15 cellular contexts compared by ENCODE assay signal in the genomic region with DNA sequence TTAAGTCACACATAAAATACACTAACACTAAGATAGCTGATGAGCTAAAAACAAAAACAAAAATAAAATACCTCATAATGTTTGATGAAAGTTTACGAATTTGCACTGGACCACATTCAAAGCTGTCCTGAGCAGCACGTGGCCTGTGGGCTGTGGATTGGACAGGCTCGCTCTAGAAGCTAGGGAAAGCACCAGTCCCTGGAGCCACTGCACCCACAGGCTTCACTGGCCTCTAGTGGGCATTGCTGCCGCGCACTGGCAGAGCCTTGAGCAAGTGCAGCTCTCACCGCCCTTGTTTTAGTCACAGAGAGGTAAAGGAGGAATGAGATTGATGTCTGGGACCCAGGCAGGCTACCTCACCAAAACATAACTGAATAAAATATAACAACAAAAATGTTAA.
A peak's percentile ranks its signal among the peaks of the same experiment; 100 is the strongest.
DNase-seq lines count a peak whose midpoint lies in the region; ATAC-seq and TF ChIP-seq lines count a peak whose summit lies in the region.
"Had no signal": no experiment of that assay in that cellular context is flagged by ENCODE, and none has a peak within 500 bp of the region (broad histone marks: within the 10 kb centered on the region; RNA-seq: fewer than 3 reads in every experiment).

No MANE protein-coding gene starts in this region.

- CTCF ChIA-PET in WTC11 (lab: Charles Lee), result interaction anchor here (1.0 to 1.4 kb wide), 3 partner anchors 10 to 65 kb away, joined by 3 to 4 read pairs (median 3); no protein-coding TSS in a partner anchor

- H3K27ac ChIP-seq in neural progenitor cell, result no peak overlapping the region
- H3K27ac ChIP-seq: ascending aorta, BLaER1, Peyer's patch had no signal

- peaks cover 27% of the 10 kb centered on the region for H3F3A ChIP-seq in neural progenitor cell (ENCODE audit: low read depth)

- H3K36me3 Mint-ChIP-seq in neural progenitor cell (no peaks in the 10 kb centered on the region), WTC11 (no peaks in the 10 kb centered on the region)
- H3K36me3 Mint-ChIP-seq: activated naive CD4-positive, alpha-beta T cell treated with anti-CD3 and anti-CD28 coated beads, Interleukin-2, amount 10 ng/mL, durations not matched to agents 7 days and 5 days; stimulated activated effector memory CD8-positive, alpha-beta T cell treated with anti-CD3 and anti-CD28 coated beads, Interleukin-12 subunit alpha, Interleukin-12 subunit beta, amount 100 ng/mL, for 72 hours had no signal

- no peak for ATAC-seq in WTC11
- ATAC-seq in GM18861 (IDR thresholded peaks at IDR 0.05; ENCODE audit: unreplicated experiment), result no peak
- ATAC-seq: stimulated activated effector memory CD8-positive, alpha-beta T cell treated with anti-CD3 and anti-CD28 coated beads, Interleukin-12 subunit alpha, Interleukin-12 subunit beta, amount 100 ng/mL, for 72 hours had no signal

- TF ChIP-seq CTCF in LNCAP (IDR thresholded peaks at IDR 0.05) (peak; percentile 28; the same call in 1 of the 2 replicates), astrocyte of the spinal cord (IDR thresholded peaks at IDR 0.05; ENCODE audit: low read depth, low read length) (peak; percentile 8), neural progenitor cell (IDR thresholded peaks at IDR 0.05) (peak; percentile 15), WTC11 (IDR thresholded peaks at IDR 0.05) (no peak)

- peaks cover 99% of the 10 kb centered on the region for H3K27me3 ChIP-seq in neural progenitor cell
- no peaks in the 10 kb centered on the region for H3K27me3 ChIP-seq in MG63
- H3K27me3 ChIP-seq: ascending aorta, Peyer's patch had no signal

- H3K4me1 Mint-ChIP-seq in neural progenitor cell (peaks cover 18% of the 10 kb centered on the region), WTC11 (peaks cover 24% of the 10 kb centered on the region)
- H3K4me1 Mint-ChIP-seq: activated naive CD4-positive, alpha-beta T cell treated with anti-CD3 and anti-CD28 coated beads, Interleukin-2, amount 10 ng/mL, durations not matched to agents 7 days and 5 days; stimulated activated effector memory CD8-positive, alpha-beta T cell treated with anti-CD3 and anti-CD28 coated beads, Interleukin-12 subunit alpha, Interleukin-12 subunit beta, amount 100 ng/mL, for 72 hours had no signal

- H3K36me3 ChIP-seq in neural progenitor cell (no peaks in the 10 kb centered on the region), MG63 (no peaks in the 10 kb centered on the region)
- H3K36me3 ChIP-seq: ascending aorta, BLaER1, Peyer's patch had no signal

- no peaks in the 10 kb centered on the region for H3K9me3 Mint-ChIP-seq in neural progenitor cell
- no peaks in the 10 kb centered on the region for H3K9me3 Mint-ChIP-seq in WTC11
- H3K9me3 Mint-ChIP-seq: activated naive CD4-positive, alpha-beta T cell treated with anti-CD3 and anti-CD28 coated beads, Interleukin-2, amount 10 ng/mL, durations not matched to agents 7 days and 5 days; stimulated activated effector memory CD8-positive, alpha-beta T cell treated with anti-CD3 and anti-CD28 coated beads, Interleukin-12 subunit alpha, Interleukin-12 subunit beta, amount 100 ng/mL, for 72 hours had no signal

- no peaks in the 10 kb centered on the region for H3K79me2 ChIP-seq in neural progenitor cell (ENCODE audit: low read depth)

- POLR2A ChIA-PET in WTC11 (lab: Charles Lee), result no interaction called here

- H3K9ac ChIP-seq in neural progenitor cell, result no peak overlapping the region
- H3K9ac ChIP-seq: BLaER1 had no signal

- H3K4me1 ChIP-seq in neural progenitor cell, result peaks cover 12% of the 10 kb centered on the region
- H3K4me1 ChIP-seq: ascending aorta, BLaER1, Peyer's patch had no signal

- peaks cover 34% of the 10 kb centered on the region for H3K27me3 Mint-ChIP-seq in neural progenitor cell (ENCODE audit: insufficient read depth, low read depth)
- H3K27me3 Mint-ChIP-seq in WTC11 (ENCODE audit: low read depth), result peaks cover 19% of the 10 kb centered on the region

- H3K9me3 ChIP-seq in neural progenitor cell (ENCODE audit: low read depth) (no peaks in the 10 kb centered on the region), MG63 (no peaks in the 10 kb centered on the region)
- H3K9me3 ChIP-seq: ascending aorta, BLaER1, Peyer's patch had no signal

- peaks cover 69% of the 10 kb centered on the region for H4K20me1 ChIP-seq in neural progenitor cell (ENCODE audit: low read depth)
- H4K20me1 ChIP-seq: BLaER1 had no signal

- H3K4me3 Mint-ChIP-seq in neural progenitor cell, result no peak overlapping the region
- H3K4me3 Mint-ChIP-seq in WTC11, result no peak overlapping the region
- H3K4me3 Mint-ChIP-seq: activated naive CD4-positive, alpha-beta T cell treated with anti-CD3 and anti-CD28 coated beads, Interleukin-2, amount 10 ng/mL, durations not matched to agents 7 days and 5 days; stimulated activated effector memory CD8-positive, alpha-beta T cell treated with anti-CD3 and anti-CD28 coated beads, Interleukin-12 subunit alpha, Interleukin-12 subunit beta, amount 100 ng/mL, for 72 hours had no signal

- peak; percentile 14 for DNase-seq in DMS114 treated with DMSO at 0.1 percent for 48 hours (lab: John Stamatoyannopoulos, UW; ENCODE audit: unreplicated experiment)
- no peak for DNase-seq in astrocyte of the spinal cord (ENCODE audit: low read depth, low spot score)
- DNase-seq in neural progenitor cell (ENCODE audit: low spot score), result no peak
- no peak for DNase-seq in WTC11 (ENCODE audit: low spot score)
- no peak for DNase-seq in MG63
- DNase-seq in NCI-H774 (lab: John Stamatoyannopoulos, UW), result no peak
- DNase-seq: activated CD4-positive, alpha-beta T cell treated with anti-CD3 and anti-CD28 coated beads, Interleukin-2, amount 50 U/mL, for 48 hours; activated naive CD4-positive, alpha-beta T cell treated with anti-CD3 and anti-CD28 coated beads, Interleukin-2, amount 10 ng/mL, durations not matched to agents 7 days and 5 days; NCI-H2029; Peyer's patch had no signal

- H3K4me3 ChIP-seq in astrocyte of the spinal cord (ENCODE audit: low read depth, low read length) (no peak overlapping the region), neural progenitor cell (no peak overlapping the region), MG63 (no peak overlapping the region)
- H3K4me3 ChIP-seq: ascending aorta, BLaER1, Peyer's patch had no signal

- no peak overlapping the region for H2AFZ ChIP-seq in neural progenitor cell (replicated peaks)

- no peak overlapping the region for H3K27ac Mint-ChIP-seq in neural progenitor cell
- no peak overlapping the region for H3K27ac Mint-ChIP-seq in WTC11
- H3K27ac Mint-ChIP-seq: activated naive CD4-positive, alpha-beta T cell treated with anti-CD3 and anti-CD28 coated beads, Interleukin-2, amount 10 ng/mL, durations not matched to agents 7 days and 5 days; stimulated activated effector memory CD8-positive, alpha-beta T cell treated with anti-CD3 and anti-CD28 coated beads, Interleukin-12 subunit alpha, Interleukin-12 subunit beta, amount 100 ng/mL, for 72 hours had no signal

- in situ Hi-C loops in astrocyte of the spinal cord (cut with HindIII; ENCODE audit: low sequenced_read_pairs), result no loop called here

- no peak overlapping the region for H3K4me2 ChIP-seq in neural progenitor cell
- H3K4me2 ChIP-seq: BLaER1 had no signal

TF ChIP-seq in WTC11, 78 proteins besides CTCF, POLR2A, EP300 and RAD21 (continues in another document):
- no peak for TF ChIP-seq GRHL2 (CRISPR knock-in tag; IDR thresholded peaks at IDR 0.05; ENCODE audit: insufficient replicate concordance, severe bottlenecking)
- TF ChIP-seq, protein P1, sequence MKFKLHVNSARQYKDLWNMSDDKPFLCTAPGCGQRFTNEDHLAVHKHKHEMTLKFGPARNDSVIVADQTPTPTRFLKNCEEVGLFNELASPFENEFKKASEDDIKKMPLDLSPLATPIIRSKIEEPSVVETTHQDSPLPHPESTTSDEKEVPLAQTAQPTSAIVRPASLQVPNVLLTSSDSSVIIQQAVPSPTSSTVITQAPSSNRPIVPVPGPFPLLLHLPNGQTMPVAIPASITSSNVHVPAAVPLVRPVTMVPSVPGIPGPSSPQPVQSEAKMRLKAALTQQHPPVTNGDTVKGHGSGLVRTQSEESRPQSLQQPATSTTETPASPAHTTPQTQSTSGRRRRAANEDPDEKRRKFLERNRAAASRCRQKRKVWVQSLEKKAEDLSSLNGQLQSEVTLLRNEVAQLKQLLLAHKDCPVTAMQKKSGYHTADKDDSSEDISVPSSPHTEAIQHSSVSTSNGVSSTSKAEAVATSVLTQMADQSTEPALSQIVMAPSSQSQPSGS (CRISPR knock-in tag; IDR thresholded peaks at IDR 0.05; ENCODE audit: borderline replicate concordance, low read depth), result no peak
- TF ChIP-seq ZNF396 (CRISPR knock-in tag; IDR thresholded peaks at IDR 0.05; ENCODE audit: borderline replicate concordance), result no peak
- no peak for TF ChIP-seq ZNF671 (CRISPR knock-in tag; IDR thresholded peaks at IDR 0.05)
- TF ChIP-seq, protein P2, sequence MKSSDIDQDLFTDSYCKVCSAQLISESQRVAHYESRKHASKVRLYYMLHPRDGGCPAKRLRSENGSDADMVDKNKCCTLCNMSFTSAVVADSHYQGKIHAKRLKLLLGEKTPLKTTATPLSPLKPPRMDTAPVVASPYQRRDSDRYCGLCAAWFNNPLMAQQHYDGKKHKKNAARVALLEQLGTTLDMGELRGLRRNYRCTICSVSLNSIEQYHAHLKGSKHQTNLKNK (CRISPR knock-in tag; IDR thresholded peaks at IDR 0.05), result no peak
- TF ChIP-seq, protein P3, sequence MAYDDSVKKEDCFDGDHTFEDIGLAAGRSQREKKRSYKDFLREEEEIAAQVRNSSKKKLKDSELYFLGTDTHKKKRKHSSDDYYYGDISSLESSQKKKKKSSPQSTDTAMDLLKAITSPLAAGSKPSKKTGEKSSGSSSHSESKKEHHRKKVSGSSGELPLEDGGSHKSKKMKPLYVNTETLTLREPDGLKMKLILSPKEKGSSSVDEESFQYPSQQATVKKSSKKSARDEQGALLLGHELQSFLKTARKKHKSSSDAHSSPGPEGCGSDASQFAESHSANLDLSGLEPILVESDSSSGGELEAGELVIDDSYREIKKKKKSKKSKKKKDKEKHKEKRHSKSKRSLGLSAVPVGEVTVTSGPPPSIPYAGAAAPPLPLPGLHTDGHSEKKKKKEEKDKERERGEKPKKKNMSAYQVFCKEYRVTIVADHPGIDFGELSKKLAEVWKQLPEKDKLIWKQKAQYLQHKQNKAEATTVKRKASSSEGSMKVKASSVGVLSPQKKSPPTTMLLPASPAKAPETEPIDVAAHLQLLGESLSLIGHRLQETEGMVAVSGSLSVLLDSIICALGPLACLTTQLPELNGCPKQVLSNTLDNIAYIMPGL (CRISPR knock-in tag; IDR thresholded peaks at IDR 0.05), result no peak
- no peak for TF ChIP-seq CREM (CRISPR knock-in tag; IDR thresholded peaks at IDR 0.05)
- TF ChIP-seq ZNF263 (CRISPR knock-in tag; IDR thresholded peaks at IDR 0.05; ENCODE audit: low read depth), result no peak
- no peak for TF ChIP-seq JAZF1 (CRISPR knock-in tag; IDR thresholded peaks at IDR 0.05)
